ENCODE assay signal across 23 cellular contexts in genomic region chr1:167305059-167305704, GRCh38.
"Had no signal": no experiment of that assay in that cellular context is flagged by ENCODE, and none has a peak within 500 bp of the region (broad histone marks: within the 10 kb centered on the region; RNA-seq: fewer than 3 reads in every experiment).

No MANE protein-coding gene starts in this region.

- H3K27me3 ChIP-seq: neural progenitor cell, vagina had no signal

- H3K9ac ChIP-seq: neural progenitor cell, parathyroid adenoma had no signal

- H3K4me3 ChIP-seq: neural progenitor cell, skin epidermis, thoracic aorta, vagina had no signal

- H3K9me3 ChIP-seq: thoracic aorta, vagina had no signal

- H3K4me2 ChIP-seq: neural progenitor cell had no signal

- DNase-seq: activated CD4-positive, alpha-beta T cell treated with anti-CD3 and anti-CD28 coated beads, Interleukin-2, amount 50 U/mL, for 1 hour; activated CD8-positive, alpha-beta T cell treated with anti-CD3 and anti-CD28 coated beads for 36 hours; activated gamma-delta T cell treated with Interleukin-2 at 50 U/mL for 16 hours; activated naive CD4-positive, alpha-beta T cell treated with anti-CD3 and anti-CD28 coated beads, Interleukin-2, amount 50 U/mL, for 16 hours; activated T-cell treated with anti-CD3 and anti-CD28 coated beads, Interleukin-2, amount 50 U/mL, for 4 hours; amygdala; effector CD8-positive, alpha-beta T cell; erythroblast; head of caudate nucleus; hippocampal formation; left cardiac atrium; natural killer cell; occipital lobe; right cardiac atrium; stimulated activated CD4-positive, alpha-beta T cell treated with anti-CD3 and anti-CD28 coated beads, Interleukin-12 subunit alpha, Interleukin-12 subunit beta, amount 100 ng/mL, for 4 hours; stimulated activated CD4-positive, alpha-beta T cell treated with anti-CD3 and anti-CD28 coated beads, Interleukin-4, amount 100 ng/mL, for 1 hour; T-helper 2 cell had no signal

- ATAC-seq: activated CD8-positive, alpha-beta T cell treated with anti-CD3 and anti-CD28 coated beads for 36 hours; activated T-cell treated with anti-CD3 and anti-CD28 coated beads, Interleukin-2, amount 50 U/mL, for 4 hours; activated T-helper 17 cell treated with anti-CD3 and anti-CD28 coated beads, Interleukin-2, amount 50 U/mL, for 72 hours; left cardiac atrium; natural killer cell had no signal

- H3K27ac ChIP-seq: neural progenitor cell, parathyroid adenoma, skin epidermis, thoracic aorta, vagina had no signal

- H2AFZ ChIP-seq: neural progenitor cell, parathyroid adenoma had no signal

- H3K4me1 ChIP-seq: parathyroid adenoma had no signal

- H3K36me3 ChIP-seq: neural progenitor cell, thoracic aorta, vagina had no signal
